1 cellular context compared by ENCODE assay signal in genomic region chrX:2346158-2346557, GRCh38.
TF ChIP-seq lines count a peak whose summit lies in the region.

No MANE protein-coding gene starts in this region.

TF ChIP-seq in IMR-90, 13 proteins besides CTCF, POLR2A, EP300 and RAD21 (continued from another document):
- TF ChIP-seq FOS (IDR thresholded peaks at IDR 0.05; ENCODE audit: low read depth, low read length): no peak
